In genomic region chr10:55509168-55509567, GRCh38 we compare ENCODE assay signal across 23 cellular contexts.
DNase-seq lines count a peak whose midpoint lies in the region; ATAC-seq, FAIRE-seq and TF ChIP-seq lines count a peak whose summit lies in the region.
"Had no signal": no experiment of that assay in that cellular context is flagged by ENCODE, and none has a peak within 500 bp of the region (broad histone marks: within the 10 kb centered on the region; RNA-seq: fewer than 3 reads in every experiment).

No MANE protein-coding gene starts in this region.

- ATAC-seq in A549 (no peak), upper lobe of left lung (ENCODE audit: low FRiP score in 2 of 2) (no peak), GM21515 (IDR thresholded peaks at IDR 0.05; ENCODE audit: unreplicated experiment) (no peak), HG03439 (IDR thresholded peaks at IDR 0.05; ENCODE audit: unreplicated experiment) (no peak)
- ATAC-seq: activated CD8-positive, alpha-beta T cell treated with anti-CD3 and anti-CD28 coated beads for 36 hours; esophagus mucosa; GM23338 had no signal

- H3K79me2 ChIP-seq in GM23248 (ENCODE audit: insufficient read depth) = no peaks in the 10 kb centered on the region

- TF ChIP-seq RAD21 in A549 (conservative IDR thresholded peaks at IDR 0.05 in 1 of 2, IDR thresholded peaks at IDR 0.05 in 1 of 2) = no peak

- WGBS in A549 (ENCODE audit: missing lambda C conversion rate) = 1% methylated on average over 4 of the region's 4 CpGs
- 55% methylated on average over 4 of the region's 4 CpGs for WGBS in GM23248 (ENCODE audit: low coverage in 1 of 2, low lambda C conversion rate in 2 of 2, missing lambda C conversion rate in 2 of 2), 2 experiments
- WGBS in upper lobe of left lung, 2 donors = 68 to 72% methylated on average over 4 of the region's 4 CpGs

- DNase-seq in A549 (ENCODE audit: low read depth in 1 of 2, low spot score in 1 of 2) (no peak), GM23248 (no peak), NAMALWA (ENCODE audit: low spot score) (peak; percentile 3), adipocyte (ENCODE audit: low read depth) (no peak), activated gamma-delta T cell (lab: John Stamatoyannopoulos, UW) (no peak), upper lobe of left lung (no peak)
- DNase-seq: activated CD4-positive, CD25-positive, alpha-beta regulatory T cell; activated CD8-positive, alpha-beta T cell treated with anti-CD3 and anti-CD28 coated beads for 36 hours; activated naive CD4-positive, alpha-beta T cell treated with anti-CD3 and anti-CD28 coated beads for 36 hours; activated T-cell treated with anti-CD3 and anti-CD28 coated beads, Interleukin-2, amount 50 U/mL, for 24 hours; CD4-positive, alpha-beta T cell; effector CD8-positive, alpha-beta T cell; glutamatergic neuron; NCI-H1048; NCI-H2081; NCI-H446 treated with DMSO at 0.1 percent for 48 hours; substantia nigra had no signal

- CTCF ChIA-PET in A549 (lab: Yijun Ruan, JAX) = no interaction called here

- H3K4me3 ChIP-seq in A549 (peak overlapping the region; percentile 36), GM23248 (peak overlapping the region; percentile 46), adipocyte (ENCODE audit: low read length) (peak overlapping the region; percentile 70), upper lobe of left lung (peak overlapping the region in 2 of 4 donors; percentile 7 to 18)
- H3K4me3 ChIP-seq: GM23338 had no signal

- in situ Hi-C loops in GM23248 (cut with MboI) = no loop called here

- no peak for FAIRE-seq in A549 (lab: Jason Lieb, UNC)
- FAIRE-seq: astrocyte had no signal

- no peaks in the 10 kb centered on the region for H4K20me1 ChIP-seq in GM23248 (ENCODE audit: insufficient read depth)

- POLR2A ChIA-PET in A549 (lab: Yijun Ruan, JAX) = no interaction called here

- no peak for TF ChIP-seq CTCF in A549 (IDR thresholded peaks at IDR 0.05)
- no peak for TF ChIP-seq CTCF in upper lobe of left lung (IDR thresholded peaks at IDR 0.05)

- no peak for TF ChIP-seq EP300 in A549 (IDR thresholded peaks at IDR 0.05)
- no peak for TF ChIP-seq EP300 in upper lobe of left lung (IDR thresholded peaks at IDR 0.05)

- H3K27me3 ChIP-seq in GM23248 (replicated peaks; ENCODE audit: insufficient read depth) (no peaks in the 10 kb centered on the region), adipocyte (replicated peaks; ENCODE audit: control insufficient read depth, insufficient read depth, low read length) (no peaks in the 10 kb centered on the region), upper lobe of left lung (no peaks in the 10 kb centered on the region)
- H3K27me3 ChIP-seq: neutrophil had no signal

- H3K9me2 ChIP-seq in GM23248 (ENCODE audit: insufficient read depth) = no peaks in the 10 kb centered on the region

- no peak overlapping the region for H3K9ac ChIP-seq in GM23248
- H3K9ac ChIP-seq in adipocyte (ENCODE audit: low read length) = no peak overlapping the region

- H3K36me3 ChIP-seq in GM23248 (ENCODE audit: low read depth) (no peaks in the 10 kb centered on the region), adipocyte (ENCODE audit: control insufficient read depth, insufficient read depth, low read length, severe bottlenecking) (no peaks in the 10 kb centered on the region), upper lobe of left lung (no peaks in the 10 kb centered on the region)
- H3K36me3 ChIP-seq: neutrophil had no signal

- H3K4me2 ChIP-seq in A549 (peak overlapping the region; percentile 66), GM23248 (ENCODE audit: unreplicated experiment) (peak overlapping the region; percentile 46)
- H3K4me2 ChIP-seq: GM23338 had no signal

- H3K27ac ChIP-seq in A549 (no peak overlapping the region), GM23248 (no peak overlapping the region), upper lobe of left lung (no peak overlapping the region)
- H3K27ac ChIP-seq: neutrophil had no signal

- TF ChIP-seq POLR2A in A549 (IDR thresholded peaks at IDR 0.05; ENCODE audit: low read length) (no peak), upper lobe of left lung (IDR thresholded peaks at IDR 0.05) (no peak)

- no peaks in the 10 kb centered on the region for H3K4me1 ChIP-seq in A549
- no peaks in the 10 kb centered on the region for H3K4me1 ChIP-seq in GM23248 (ENCODE audit: insufficient read depth)
- H3K4me1 ChIP-seq in adipocyte (ENCODE audit: control insufficient read depth, insufficient read depth, low read length) = no peaks in the 10 kb centered on the region
- no peaks in the 10 kb centered on the region for H3K4me1 ChIP-seq in upper lobe of left lung

- no peaks in the 10 kb centered on the region for H3F3A ChIP-seq in GM23248 (ENCODE audit: insufficient read depth)

- H3K9me3 ChIP-seq in A549 (no peaks in the 10 kb centered on the region), GM23248 (ENCODE audit: low read depth) (no peaks in the 10 kb centered on the region), adipocyte (ENCODE audit: control insufficient read depth, low read length) (no peaks in the 10 kb centered on the region), upper lobe of left lung (no peaks in the 10 kb centered on the region)
- H3K9me3 ChIP-seq: neutrophil had no signal

- peak overlapping the region; percentile 48 for H2AFZ ChIP-seq in GM23248
- H2AFZ ChIP-seq: GM23338 had no signal

TF ChIP-seq in A549, 52 proteins besides CTCF, POLR2A, EP300 and RAD21:
- TF ChIP-seq HES2 (IDR thresholded peaks at IDR 0.05) = no peak
- TF ChIP-seq JUNB (IDR thresholded peaks at IDR 0.05) = no peak
- TF ChIP-seq MAZ (IDR thresholded peaks at IDR 0.05; ENCODE audit: borderline replicate concordance, low read depth, low read length) = no peak
- TF ChIP-seq BHLHE40 (IDR thresholded peaks at IDR 0.05; ENCODE audit: low read depth, low read length) = no peak
- no peak for TF ChIP-seq HOXA7 (CRISPR knock-in tag; IDR thresholded peaks at IDR 0.05)
